8 cellular contexts compared by ENCODE assay signal in the genomic region with DNA sequence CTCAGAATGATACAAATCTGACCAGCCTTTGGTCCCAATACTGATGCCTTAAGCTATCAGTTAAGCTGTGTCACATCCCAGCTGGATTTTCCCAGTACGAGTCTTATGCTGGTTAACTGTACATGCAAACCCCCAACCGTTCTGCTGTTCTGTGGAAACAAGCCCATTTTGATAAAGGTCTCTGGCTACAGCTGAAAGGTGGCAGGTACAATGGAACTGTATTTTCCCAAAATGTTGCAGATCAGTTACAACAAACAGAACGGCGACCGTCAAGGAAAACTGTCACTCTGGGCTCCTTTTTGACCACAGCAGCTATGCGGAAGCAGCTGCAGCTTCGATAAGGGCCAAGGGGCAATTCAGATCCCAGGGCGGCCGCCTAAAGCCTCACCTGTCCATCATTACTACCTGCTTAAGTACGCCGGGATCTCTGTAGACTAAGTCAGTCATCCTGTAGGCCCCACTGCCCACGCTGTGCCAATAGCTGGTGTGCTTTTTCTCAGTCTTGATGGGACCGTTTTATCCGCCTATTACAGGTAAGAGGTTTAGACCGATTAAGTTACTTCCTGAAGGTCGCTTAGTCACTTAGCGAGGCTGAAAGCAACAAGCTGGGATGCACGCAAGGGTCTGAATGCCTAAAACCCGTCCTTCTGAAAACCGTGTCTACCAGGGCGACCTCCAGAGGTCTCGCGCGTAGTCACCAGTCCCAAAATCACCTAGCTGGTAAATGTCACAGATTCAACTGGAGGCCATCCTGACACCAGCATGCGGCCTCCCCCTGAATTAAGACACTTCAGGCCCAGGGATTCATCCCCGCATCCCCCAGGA. TPM values are rescaled to one million over a fixed set of nuclear protein-coding genes. Genes with fewer than 3 reads are reported as not detected.
DNase-seq lines count a peak whose midpoint lies in the region; ATAC-seq and TF ChIP-seq lines count a peak whose summit lies in the region.

No MANE protein-coding gene starts in this region.

- peak; percentile 22 for ATAC-seq in GM21576 (IDR thresholded peaks at IDR 0.05; ENCODE audit: unreplicated experiment)
- peak; percentile 60 for ATAC-seq in memory B cell (ENCODE audit: low read depth)

- H3K4me3 Mint-ChIP-seq in memory B cell: peak overlapping the region; percentile 95

- DNase-seq in G401 (ENCODE audit: low spot score) (peak; percentile 82), M059J (ENCODE audit: low read depth) (peak; percentile 77), WERI-Rb-1 (peak; percentile 56), dermis blood vessel endothelial cell (peak; percentile 61), memory B cell (ENCODE audit: low spot score in 2 of 2) (no peak)
- DNase-seq in stimulated activated CD8-positive, alpha-beta memory T cell treated with anti-CD3 and anti-CD28 coated beads, Interleukin-4, amount 100 ng/mL, for 48 hours: peak; percentile 65
- DNase-seq in effector CD8-positive, alpha-beta T cell (lab: John Stamatoyannopoulos, UW): no peak

- H3K27me3 ChIP-seq in WERI-Rb-1 (ENCODE audit: insufficient read depth, low read depth, severe bottlenecking): no peaks in the 10 kb centered on the region

- peaks cover 44% of the 10 kb centered on the region for H3K36me3 ChIP-seq in WERI-Rb-1

- peaks cover 29% of the 10 kb centered on the region for H3K4me1 Mint-ChIP-seq in memory B cell

- H3K27me3 Mint-ChIP-seq in memory B cell: no peaks in the 10 kb centered on the region

- in situ Hi-C loops in G401 (cut with HindIII; ENCODE audit: low sequenced_read_pairs): no loop called here

- no peaks in the 10 kb centered on the region for H3K9me3 ChIP-seq in WERI-Rb-1 (ENCODE audit: severe bottlenecking)

- peak overlapping the region; percentile 81 for H3K27ac ChIP-seq in WERI-Rb-1

- peak; percentile 44 for TF ChIP-seq CTCF in WERI-Rb-1 (IDR thresholded peaks at IDR 0.05; ENCODE audit: low read depth, low read length)

- peak overlapping the region; percentile 78 for H3K4me3 ChIP-seq in WERI-Rb-1 (ENCODE audit: low read depth, low read length)

- no peaks in the 10 kb centered on the region for H3K9me3 Mint-ChIP-seq in memory B cell

- H3K27ac Mint-ChIP-seq in memory B cell: peak overlapping the region; percentile 89

- peaks cover 19% of the 10 kb centered on the region for H3K36me3 Mint-ChIP-seq in memory B cell

RNA-seq across cellular contexts. Expression of a gene that starts 11.1 kb away (rescaled TPM):
- total RNA-seq in G401 (2014; rRNA removed; shearing (Covaris generic)): not detected in 2 replicates
- total RNA-seq in M059J (2014; rRNA removed; shearing (Covaris generic)): 2.0 and 3.2 TPM in 2 replicates
- total RNA-seq in dermis blood vessel endothelial cell: 2.5 and 8.8 TPM in 2 replicates

RNA-seq across cellular contexts. Expression of a gene that starts 28.0 kb away (rescaled TPM):
- total RNA-seq in G401 (2014; rRNA removed; shearing (Covaris generic)): 20.2 and 35.6 TPM in 2 replicates
- 24.0 and 32.6 TPM in 2 replicates for total RNA-seq in M059J (2014; rRNA removed; shearing (Covaris generic))
- total RNA-seq in dermis blood vessel endothelial cell: 20.6 and 28.2 TPM in 2 replicates

Comparison
In these comparisons a context has a peak if more than half of its experiments do, and no peak if none do; other contexts are left out.
1. DNase-seq: peak in G401 (single experiment), M059J (single experiment), WERI-Rb-1 (single experiment), dermis blood vessel endothelial cell (single experiment) and stimulated activated CD8-positive, alpha-beta memory T cell treated with anti-CD3 and anti-CD28 coated beads, Interleukin-4, amount 100 ng/mL, for 48 hours (single experiment); none in memory B cell (0 of 2) and effector CD8-positive, alpha-beta T cell (single experiment).